ENCODE assay signal across 10 cellular contexts in genomic region chr2:75241696-75242095, GRCh38. TPM values are rescaled to one million over a fixed set of nuclear protein-coding genes. Genes with fewer than 3 reads are reported as not detected.
DNase-seq lines count a peak whose midpoint lies in the region; FAIRE-seq and TF ChIP-seq lines count a peak whose summit lies in the region.
"Had no signal": no experiment of that assay in that cellular context is flagged by ENCODE, and none has a peak within 500 bp of the region (broad histone marks: within the 10 kb centered on the region; RNA-seq: fewer than 3 reads in every experiment).

No MANE protein-coding gene starts in this region.

- H3K27ac ChIP-seq in astrocyte (ENCODE audit: low read depth, low read length), result no peak overlapping the region
- H3K27ac ChIP-seq in trophoblast cell (ENCODE audit: low read depth, low read length), result no peak overlapping the region
- H3K27ac ChIP-seq in ascending aorta, result no peak overlapping the region

- H3K9ac ChIP-seq in astrocyte (ENCODE audit: low read length) (no peak overlapping the region), trophoblast cell (ENCODE audit: low read length) (no peak overlapping the region)

- no peaks in the 10 kb centered on the region for H3K79me1 ChIP-seq in trophoblast cell (ENCODE audit: low read length)

- peak; percentile 7 for DNase-seq in NCI-H2171 treated with DMSO at 0.1 percent for 48 hours (lab: John Stamatoyannopoulos, UW)
- DNase-seq in NCI-H2171 (lab: John Stamatoyannopoulos, UW), result no peak
- DNase-seq in NAMALWA (ENCODE audit: low spot score), result peak; percentile 57
- no peak for DNase-seq in astrocyte (ENCODE audit: low read depth)
- peak in 1 of 2 donors; percentile 60 for DNase-seq in trophoblast cell
- DNase-seq in activated gamma-delta T cell treated with Interleukin-2 at 50 U/mL for 16 hours, result no peak
- no peak for DNase-seq in ascending aorta (ENCODE audit: low spot score in 2 of 2)
- DNase-seq in activated CD8-positive, alpha-beta memory T cell treated with anti-CD3 and anti-CD28 coated beads, Interleukin-2, amount 50 U/mL, for 48 hours, result no peak
- DNase-seq: caudate nucleus had no signal

- H3K4me2 ChIP-seq in astrocyte (ENCODE audit: low read length) (no peak overlapping the region), trophoblast cell (ENCODE audit: low read length) (no peak overlapping the region)

- H2BK120ac ChIP-seq in trophoblast cell (ENCODE audit: insufficient read depth, low read length, poor library complexity), result no peak overlapping the region

- peaks cover 10% of the 10 kb centered on the region for H3K9me3 Mint-ChIP-seq in astrocyte (ENCODE audit: unreplicated experiment)

- intact Hi-C loops in ascending aorta (cut with DNase I), result no loop called here

- H3K4ac ChIP-seq in trophoblast cell (ENCODE audit: low read depth, low read length), result no peak overlapping the region

- no peak overlapping the region for H3K4me3 ChIP-seq in astrocyte (ENCODE audit: insufficient read depth, low read depth, low read length)
- no peak overlapping the region for H3K4me3 ChIP-seq in trophoblast cell (ENCODE audit: low read depth, low read length)
- H3K4me3 ChIP-seq in ascending aorta, result no peak overlapping the region

- H3K27me3 ChIP-seq in astrocyte (ENCODE audit: insufficient read depth, low read length) (no peaks in the 10 kb centered on the region), trophoblast cell (ENCODE audit: insufficient read depth, low read length) (no peaks in the 10 kb centered on the region), ascending aorta (no peaks in the 10 kb centered on the region)

- H3K27me3 Mint-ChIP-seq in astrocyte (ENCODE audit: low read depth, unreplicated experiment), result no peaks in the 10 kb centered on the region

- no peak overlapping the region for H4K91ac ChIP-seq in trophoblast cell (ENCODE audit: low read depth, low read length)

- H2AFZ ChIP-seq in astrocyte (ENCODE audit: low read depth, low read length) (no peak overlapping the region), trophoblast cell (ENCODE audit: insufficient read depth, low read length, poor library complexity) (no peak overlapping the region)

- peak overlapping the region; percentile 44 for H4K12ac ChIP-seq in trophoblast cell (ENCODE audit: low read depth, low read length)

- peaks cover 10% of the 10 kb centered on the region for H3K4me1 ChIP-seq in astrocyte (ENCODE audit: insufficient read depth, low read length)
- no peaks in the 10 kb centered on the region for H3K4me1 ChIP-seq in trophoblast cell (ENCODE audit: control insufficient read depth in 1 of 2, insufficient read depth in 2 of 2, low read length in 2 of 2)
- H3K4me1 ChIP-seq in ascending aorta, result no peaks in the 10 kb centered on the region

- peaks cover 9% of the 10 kb centered on the region for H3K4me1 Mint-ChIP-seq in astrocyte (ENCODE audit: low read depth, unreplicated experiment)

- no peaks in the 10 kb centered on the region for H3K79me2 ChIP-seq in astrocyte (ENCODE audit: insufficient read depth, low read length)
- H3K79me2 ChIP-seq in trophoblast cell (ENCODE audit: control insufficient read depth, insufficient read depth, low read length, poor library complexity), result no peaks in the 10 kb centered on the region

- no CpG with 5 or more reads among the region's 4 CpGs for WGBS in trophoblast cell (ENCODE audit: extremely low coverage, insufficient coverage, insufficient read length)

- H3K27ac Mint-ChIP-seq in astrocyte (ENCODE audit: unreplicated experiment), result no peak overlapping the region

- H2BK5ac ChIP-seq in trophoblast cell (ENCODE audit: low read depth, low read length, poor library complexity), result no peak overlapping the region

- H3K14ac ChIP-seq in trophoblast cell (ENCODE audit: low read length), result no peak overlapping the region

- no peak overlapping the region for H3K18ac ChIP-seq in trophoblast cell (ENCODE audit: low read length)

- no peak overlapping the region for H2AK5ac ChIP-seq in trophoblast cell (ENCODE audit: low read length)

- H3K4me3 Mint-ChIP-seq in astrocyte (ENCODE audit: unreplicated experiment), result no peak overlapping the region

- FAIRE-seq in astrocyte (lab: Jason Lieb, UNC), result no peak
- FAIRE-seq: islet of Langerhans had no signal

- H3K36me3 ChIP-seq in astrocyte (ENCODE audit: insufficient read depth, low read length), result no peaks in the 10 kb centered on the region
- peaks cover 0 to 2% of the 10 kb centered on the region in 2 experiments for H3K36me3 ChIP-seq in trophoblast cell (ENCODE audit: control insufficient read depth in 1 of 2, insufficient read depth in 2 of 2, low read length in 2 of 2)
- no peaks in the 10 kb centered on the region for H3K36me3 ChIP-seq in ascending aorta

- H3K9me3 ChIP-seq in astrocyte (ENCODE audit: insufficient read depth, low read depth, low read length) (no peaks in the 10 kb centered on the region), trophoblast cell (ENCODE audit: insufficient read depth, low read depth, low read length) (peaks cover 4% of the 10 kb centered on the region), ascending aorta (peaks cover 5 to 20% of the 10 kb centered on the region in 2 donors)

- TF ChIP-seq CTCF in astrocyte (IDR thresholded peaks at IDR 0.05; ENCODE audit: insufficient read depth, low read depth, low read length), result peak; percentile 37
- no peak for TF ChIP-seq CTCF in ascending aorta (IDR thresholded peaks at IDR 0.05)

- H3K23ac ChIP-seq in trophoblast cell (ENCODE audit: low read length), result no peak overlapping the region

- no peaks in the 10 kb centered on the region for H4K20me1 ChIP-seq in astrocyte (ENCODE audit: insufficient read depth, low read length)

- H2BK12ac ChIP-seq in trophoblast cell (ENCODE audit: low read length), result no peak overlapping the region

- H3K36me3 Mint-ChIP-seq in astrocyte (ENCODE audit: low read depth, unreplicated experiment), result no peaks in the 10 kb centered on the region

- H4K8ac ChIP-seq in trophoblast cell (ENCODE audit: low read depth, low read length), result no peak overlapping the region

RNA-seq across cellular contexts. Expression of gene TACR1, which starts 42.4 kb away (rescaled TPM):
- total RNA-seq in astrocyte (not detected in 2 replicates), ascending aorta (27.5 TPM)
- 0.14 and 0.26 TPM in 2 replicates for polyA plus RNA-seq in trophoblast cell (2013)

Comparison
In these comparisons a context has a peak if more than half of its experiments do, and no peak if none do; other contexts are left out.
1. DNase-seq: peak in NCI-H2171 treated with DMSO at 0.1 percent for 48 hours (single experiment) and NAMALWA (single experiment); none in NCI-H2171 (single experiment), astrocyte (single experiment), activated gamma-delta T cell treated with Interleukin-2 at 50 U/mL for 16 hours (single experiment), ascending aorta (0 of 2) and activated CD8-positive, alpha-beta memory T cell treated with anti-CD3 and anti-CD28 coated beads, Interleukin-2, amount 50 U/mL, for 48 hours (single experiment).
2. RNA of gene TACR1, which starts 42.4 kb away (total RNA-seq): 27.5 TPM in ascending aorta (single experiment); not detected in astrocyte; every median in the first group is over 10 times any median in the second.